In genomic region chr9:121360975-121361374, GRCh38 we compare ENCODE assay signal across 10 cellular contexts. TPM values are rescaled to one million over a fixed set of nuclear protein-coding genes. Genes with fewer than 3 reads are reported as not detected.
A peak's percentile ranks its signal among the peaks of the same experiment; 100 is the strongest.
DNase-seq lines count a peak whose midpoint lies in the region; ATAC-seq, FAIRE-seq and TF ChIP-seq lines count a peak whose summit lies in the region.
"Had no signal": no experiment of that assay in that cellular context is flagged by ENCODE, and none has a peak within 500 bp of the region (broad histone marks: within the 10 kb centered on the region; RNA-seq: fewer than 3 reads in every experiment).

No MANE protein-coding gene starts in this region.

- H3K4me3 ChIP-seq in brain microvascular endothelial cell (ENCODE audit: low read depth, low read length) (no peak overlapping the region), keratinocyte (ENCODE audit: control insufficient read depth in 2 of 3, extremely low read depth in 1 of 3, insufficient read depth in 2 of 3, low read depth in 1 of 3, low read length in 3 of 3) (no peak overlapping the region)

- DNase-seq in HFFc6 (peak; percentile 87), brain microvascular endothelial cell (peak; percentile 55), keratinocyte (ENCODE audit: low read depth, low spot score) (no peak), stromal cell of bone marrow (ENCODE audit: low read depth) (peak; percentile 79), UCSD-AML1 (lab: John Stamatoyannopoulos, UW; ENCODE audit: unreplicated experiment) (no peak), sciatic nerve (ENCODE audit: low spot score) (no peak)
- no peak for DNase-seq in activated T-cell treated with anti-CD3 and anti-CD28 coated beads, Interleukin-2, amount 50 U/mL, for 24 hours
- DNase-seq: foreskin melanocyte had no signal

- in situ Hi-C loops in brain microvascular endothelial cell (cut with HindIII; ENCODE audit: low pct_ligation_motif_present, low sequenced_read_pairs) = no loop called here

- no peaks in the 10 kb centered on the region for H3K9me3 Mint-ChIP-seq in HFFc6
- H3K9me3 Mint-ChIP-seq in activated T-cell treated with anti-CD3 and anti-CD28 coated beads, Interleukin-2, amount 50 U/mL, for 24 hours = no peaks in the 10 kb centered on the region
- H3K9me3 Mint-ChIP-seq: activated T-helper 1 cell treated with anti-CD3 and anti-CD28 coated beads, Interleukin-12 subunit alpha, Interleukin-12 subunit beta, Interleukin-2, Interleukin-4 antibody, amounts not matched to agents 30 ng/mL and 10 ng/mL and 1 ng/mL, durations not matched to agents 14 hours and 24 hours and 36 hours had no signal

- H3K36me3 Mint-ChIP-seq in HFFc6 (ENCODE audit: low read depth) = peaks cover 38% of the 10 kb centered on the region
- H3K36me3 Mint-ChIP-seq in activated T-cell treated with anti-CD3 and anti-CD28 coated beads, Interleukin-2, amount 50 U/mL, for 24 hours (ENCODE audit: low read depth) = peaks cover 12% of the 10 kb centered on the region

- peak overlapping the region; percentile 31 for H3K4me2 ChIP-seq in keratinocyte (ENCODE audit: control insufficient read depth, extremely low read depth, insufficient read depth, low read depth, low read length)

- H3K36me3 ChIP-seq in brain microvascular endothelial cell (replicated peaks) (no peaks in the 10 kb centered on the region), keratinocyte (ENCODE audit: control insufficient read depth in 2 of 2, extremely low read depth in 1 of 2, insufficient read depth in 2 of 2, low read length in 2 of 2) (no peaks in the 10 kb centered on the region)

- ATAC-seq in sciatic nerve (no peak), GM18873 (IDR thresholded peaks at IDR 0.05; ENCODE audit: low FRiP score, unreplicated experiment) (no peak)

- peaks cover 55% of the 10 kb centered on the region for H3K79me2 ChIP-seq in keratinocyte (ENCODE audit: control insufficient read depth, insufficient read depth, low read length)

- no peaks in the 10 kb centered on the region for H4K20me1 ChIP-seq in keratinocyte (ENCODE audit: control insufficient read depth, extremely low read depth, insufficient read depth, low read length)

- no peaks in the 10 kb centered on the region; the same call in 1 of the 2 replicates for H3K27me3 Mint-ChIP-seq in HFFc6 (ENCODE audit: insufficient read depth)
- H3K27me3 Mint-ChIP-seq in activated T-cell treated with anti-CD3 and anti-CD28 coated beads, Interleukin-2, amount 50 U/mL, for 24 hours = no peaks in the 10 kb centered on the region

- peak overlapping the region; percentile 72 for H3K4me3 Mint-ChIP-seq in HFFc6
- H3K4me3 Mint-ChIP-seq in activated T-cell treated with anti-CD3 and anti-CD28 coated beads, Interleukin-2, amount 50 U/mL, for 24 hours = no peak overlapping the region
- H3K4me3 Mint-ChIP-seq: activated T-helper 1 cell treated with anti-CD3 and anti-CD28 coated beads, Interleukin-12 subunit alpha, Interleukin-12 subunit beta, Interleukin-2, Interleukin-4 antibody, amounts not matched to agents 30 ng/mL and 10 ng/mL and 1 ng/mL, durations not matched to agents 14 hours and 24 hours and 36 hours had no signal

- no peaks in the 10 kb centered on the region for H3K9me1 ChIP-seq in keratinocyte (ENCODE audit: control insufficient read depth, extremely low read depth, insufficient read depth, low read length)

- H3K4me1 ChIP-seq in keratinocyte (ENCODE audit: control insufficient read depth, extremely low read depth, insufficient read depth, low read length) = peaks cover 67% of the 10 kb centered on the region

- H2AFZ ChIP-seq in keratinocyte (ENCODE audit: control insufficient read depth, low read length) = no peak overlapping the region

- H3K4me1 Mint-ChIP-seq in HFFc6 (ENCODE audit: low read depth) = peaks cover 92% of the 10 kb centered on the region
- peaks cover 74% of the 10 kb centered on the region for H3K4me1 Mint-ChIP-seq in activated T-cell treated with anti-CD3 and anti-CD28 coated beads, Interleukin-2, amount 50 U/mL, for 24 hours (ENCODE audit: low read depth)

- H3K27ac Mint-ChIP-seq in HFFc6 = peak overlapping the region; percentile 84
- no peak overlapping the region for H3K27ac Mint-ChIP-seq in activated T-cell treated with anti-CD3 and anti-CD28 coated beads, Interleukin-2, amount 50 U/mL, for 24 hours

- no peaks in the 10 kb centered on the region for H3K27me3 ChIP-seq in brain microvascular endothelial cell (replicated peaks)
- no peaks in the 10 kb centered on the region for H3K27me3 ChIP-seq in keratinocyte (ENCODE audit: control insufficient read depth, extremely low read depth, insufficient read depth, low read length)

- intact Hi-C loops in sciatic nerve (cut with DNase I) = no loop called here

- FAIRE-seq in keratinocyte (lab: Jason Lieb, UNC) = peak; percentile 5

- TF ChIP-seq CTCF in HFFc6 (IDR thresholded peaks at IDR 0.05) = no peak
- TF ChIP-seq CTCF in brain microvascular endothelial cell (IDR thresholded peaks at IDR 0.05; ENCODE audit: low read depth, low read length, missing control alignments) = no peak
- no peak for TF ChIP-seq CTCF in keratinocyte (optimal IDR thresholded peaks at IDR 0.05 in 1 of 3, IDR thresholded peaks at IDR 0.05 in 1 of 3, conservative IDR thresholded peaks at IDR 0.05 in 1 of 3; ENCODE audit: extremely low read depth in 1 of 3, insufficient read depth in 2 of 3, low read length in 3 of 3)

- no peaks in the 10 kb centered on the region for H3K9me3 ChIP-seq in keratinocyte (ENCODE audit: control insufficient read depth, low read depth, low read length)

- dilution Hi-C loops in keratinocyte (cut with MboI; ENCODE audit: extremely low pct_ligation_motif_present, low sequenced_read_pairs) = no loop called here

- peak overlapping the region; percentile 74 for H3K27ac ChIP-seq in brain microvascular endothelial cell
- peak overlapping the region; percentile 61 for H3K27ac ChIP-seq in keratinocyte (ENCODE audit: control insufficient read depth, insufficient read depth, low read length)

- no peak overlapping the region for H3K9ac ChIP-seq in keratinocyte (ENCODE audit: control insufficient read depth, extremely low read depth, insufficient read depth, low read length)

RNA-seq across cellular contexts. Expression of gene STOM, which starts 9.1 kb away (rescaled TPM):
- 100 to 1,000 TPM in 5 of 6 experiments, 10 to 100 TPM in 1; 85.4 to 151 (median 138) TPM for total RNA-seq in HFFc6 (2021; fragmentation: NEBNext Ultra II Directional; extraction: Animal tissue kit (Norgen Biotek cat#: 25700))
- 100.0 to 121 TPM (median 101 TPM) in 3 replicates for polyA plus RNA-seq in keratinocyte
- 20.5 TPM for polyA plus RNA-seq in keratinocyte (2011; ENCODE audit: low read depth)
- 43.3 and 64.2 TPM in 2 replicates for polyA plus RNA-seq in keratinocyte (2011; cell fraction: cytosol; rRNA removed)
- 80.3 and 89.8 TPM in 2 replicates for polyA plus RNA-seq in keratinocyte (2011; cell fraction: nucleus; rRNA removed)
- 60.8 and 77.7 TPM in 2 replicates for polyA plus RNA-seq in keratinocyte (2012; ENCODE audit: low replicate concordance)
- 31.5 to 57.7 TPM (median 44.8 TPM) in 3 replicates for polyA minus RNA-seq in keratinocyte
- 58.7 TPM for polyA minus RNA-seq in keratinocyte (2011; cell fraction: cytosol; rRNA and poly(A)+ RNA removed)
- 66.6 and 104 TPM in 2 replicates for polyA minus RNA-seq in keratinocyte (2011; cell fraction: nucleus; rRNA and poly(A)+ RNA removed)
- total RNA-seq in sciatic nerve = 301 TPM

Comparison
In these comparisons a context has a peak if more than half of its experiments do, and no peak if none do; other contexts are left out.
1. DNase-seq: peak in HFFc6 (single experiment), brain microvascular endothelial cell (single experiment) and stromal cell of bone marrow (single experiment); none in keratinocyte (single experiment), UCSD-AML1 (single experiment), sciatic nerve (single experiment) and activated T-cell treated with anti-CD3 and anti-CD28 coated beads, Interleukin-2, amount 50 U/mL, for 24 hours (single experiment).